1 cellular context compared by ENCODE assay signal in genomic region chr14:60252630-60253029, GRCh38.
TF ChIP-seq lines count a peak whose summit lies in the region.

No MANE protein-coding gene starts in this region.

TF ChIP-seq in GM12878, 131 proteins besides CTCF, POLR2A, EP300 and RAD21:
- TF ChIP-seq IRF4 (IDR thresholded peaks at IDR 0.05; ENCODE audit: low read depth, low read length): no peak
- no peak for TF ChIP-seq GATAD2B (conservative IDR thresholded peaks at IDR 0.05; ENCODE audit: low read depth)
- no peak for TF ChIP-seq MYC (IDR thresholded peaks at IDR 0.05; ENCODE audit: insufficient read depth, insufficient read length, insufficient replicate concordance, low read length, severe bottlenecking)
- TF ChIP-seq KLF5 (IDR thresholded peaks at IDR 0.05; ENCODE audit: partially characterized antibody): no peak
- no peak for TF ChIP-seq SUPT20H (IDR thresholded peaks at IDR 0.05; ENCODE audit: borderline replicate concordance, control insufficient read depth, low read depth, low read length)
- no peak for TF ChIP-seq NR2C1 (IDR thresholded peaks at IDR 0.05)
- no peak for TF ChIP-seq ATF2 (IDR thresholded peaks at IDR 0.05; ENCODE audit: low read length)
- TF ChIP-seq BCLAF1 (IDR thresholded peaks at IDR 0.05): no peak
- TF ChIP-seq RFX5 (IDR thresholded peaks at IDR 0.05; ENCODE audit: low read depth, low read length): no peak
- no peak for TF ChIP-seq ZBTB40 (IDR thresholded peaks at IDR 0.05; ENCODE audit: borderline replicate concordance)
- TF ChIP-seq ZSCAN29 (IDR thresholded peaks at IDR 0.05): no peak
- TF ChIP-seq SP1 (IDR thresholded peaks at IDR 0.05; ENCODE audit: low read depth, low read length): no peak
- no peak for TF ChIP-seq IRF3 (IDR thresholded peaks at IDR 0.05)
- no peak for TF ChIP-seq USF2 (IDR thresholded peaks at IDR 0.05; ENCODE audit: borderline replicate concordance, low read depth, low read length)
- no peak for TF ChIP-seq TARDBP (IDR thresholded peaks at IDR 0.05; ENCODE audit: borderline replicate concordance)
- TF ChIP-seq ZBTB33 (IDR thresholded peaks at IDR 0.05): no peak
- no peak for TF ChIP-seq ZNF622 (IDR thresholded peaks at IDR 0.05)
- no peak for TF ChIP-seq ELK1 (IDR thresholded peaks at IDR 0.05; ENCODE audit: low read depth, low read length)
- TF ChIP-seq EED (IDR thresholded peaks at IDR 0.05; ENCODE audit: low read depth): no peak
- TF ChIP-seq E2F4 (IDR thresholded peaks at IDR 0.05; ENCODE audit: low read depth, low read length): no peak
TF ChIP-seq in GM12878: peak in this region for 0.
